8 cellular contexts compared by ENCODE assay signal in the genomic region with DNA sequence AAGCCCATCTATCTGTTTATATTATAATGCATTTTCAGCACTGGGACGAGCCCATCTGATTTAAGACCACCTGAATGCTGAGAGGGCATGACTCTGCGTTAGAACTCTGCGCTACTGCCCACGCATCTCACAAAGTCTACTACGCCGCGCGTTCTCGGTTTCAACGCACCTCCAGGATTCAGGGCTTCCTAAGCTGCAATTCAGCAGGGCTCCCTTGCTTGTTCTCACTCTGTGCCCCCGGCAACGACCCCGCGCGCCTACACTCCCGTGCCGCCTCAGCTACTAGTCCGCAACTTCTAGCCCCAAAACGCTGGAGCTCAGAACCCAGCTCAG. TPM values are rescaled to one million over a fixed set of nuclear protein-coding genes. Genes with fewer than 3 reads are reported as not detected.
DNase-seq lines count a peak whose midpoint lies in the region; ATAC-seq and TF ChIP-seq lines count a peak whose summit lies in the region.

No MANE protein-coding gene starts in this region.

- H3K27me3 ChIP-seq in ascending aorta (no peaks in the 10 kb centered on the region), right lobe of liver (no peaks in the 10 kb centered on the region), transverse colon (peaks cover 7% of the 10 kb centered on the region)

- DNase-seq in ascending aorta (ENCODE audit: low spot score in 2 of 2) (no peak), right lobe of liver (no peak), transverse colon (no peak), GM03348 (ENCODE audit: low spot score) (no peak), midbrain (lab: John Stamatoyannopoulos, UW) (no peak), NCI-H69 (lab: John Stamatoyannopoulos, UW) (no peak)

- H3K9me3 ChIP-seq in ascending aorta (no peaks in the 10 kb centered on the region), right lobe of liver (no peaks in the 10 kb centered on the region), transverse colon (no peaks in the 10 kb centered on the region)

- H3K4me3 ChIP-seq in ascending aorta: peak overlapping the region; percentile 71 to 90
- H3K4me3 ChIP-seq in right lobe of liver: peak overlapping the region; percentile 68 to 88 (median 79)
- peak overlapping the region; percentile 56 to 93 (median 74) for H3K4me3 ChIP-seq in transverse colon

- ATAC-seq in GM19025 (IDR thresholded peaks at IDR 0.05; ENCODE audit: low read depth, unreplicated experiment): peak; percentile 17
- ATAC-seq in HG03175 (IDR thresholded peaks at IDR 0.05; ENCODE audit: unreplicated experiment): peak; percentile 24
- peak in 2 of 4 donors; percentile 26 for ATAC-seq in right lobe of liver

- TF ChIP-seq EP300 in transverse colon (IDR thresholded peaks at IDR 0.05; ENCODE audit: low read depth): no peak

- H3K27ac ChIP-seq in ascending aorta (peak overlapping the region; percentile 18 to 80), right lobe of liver (peak overlapping the region in 2 of 3 donors; percentile 3 to 60), transverse colon (peak overlapping the region; percentile 78 to 88 (median 83))

- WGBS in right lobe of liver (ENCODE audit: insufficient coverage, low coverage, low lambda C conversion rate, missing lambda C conversion rate): 0% methylated on average over 19 of the region's 19 CpGs
- WGBS in transverse colon (ENCODE audit: low coverage in 1 of 2), 2 donors: 0 to 2% methylated on average over 8 to 19 of the region's 19 CpGs

- peaks cover 0 to 2% of the 10 kb centered on the region in 2 donors for H3K4me1 ChIP-seq in ascending aorta
- H3K4me1 ChIP-seq in right lobe of liver: peaks cover 0 to 11% (median 2%) of the 10 kb centered on the region in 4 donors
- peaks cover 5 to 31% (median 15%) of the 10 kb centered on the region in 4 donors for H3K4me1 ChIP-seq in transverse colon

- TF ChIP-seq POLR2A in right lobe of liver (IDR thresholded peaks at IDR 0.05) (no peak), transverse colon (IDR thresholded peaks at IDR 0.05) (no peak)

- intact Hi-C loops in ascending aorta (cut with DNase I): loop anchor here (1.0 to 10.0 kb wide), 3 partner anchors 61 to 956 kb away; a partner anchor contains a TSS
- intact Hi-C loops in right lobe of liver (cut with DNase I): no loop called here
- intact Hi-C loops in transverse colon (cut with DNase I; ENCODE audit: low total_unique reads): no loop called here

- no peak for TF ChIP-seq CTCF in ascending aorta (IDR thresholded peaks at IDR 0.05)
- no peak for TF ChIP-seq CTCF in right lobe of liver (IDR thresholded peaks at IDR 0.05)
- no peak for TF ChIP-seq CTCF in transverse colon (IDR thresholded peaks at IDR 0.05)

- in situ Hi-C loops in transverse colon (cut with MboI; ENCODE audit: low pct_ligation_motif_present in 1 of 4, low pct_unique_long_range_greater_than_20kb in 1 of 4, low sequenced_read_pairs in 3 of 4): no loop called here

- H3K36me3 ChIP-seq in ascending aorta: no peaks in the 10 kb centered on the region
- no peaks in the 10 kb centered on the region for H3K36me3 ChIP-seq in right lobe of liver
- H3K36me3 ChIP-seq in transverse colon: no peaks in the 10 kb centered on the region

RNA-seq across cellular contexts. Expression of a gene that starts 0.3 kb away (rescaled TPM):
- 33.8 TPM for total RNA-seq in ascending aorta
- total RNA-seq in right lobe of liver: 10 to 100 TPM in 5 of 6 experiments, 1 to 10 TPM in 1; 8.7 to 42.3 (median 24.5) TPM
- total RNA-seq in transverse colon: 10 to 100 TPM in 3 of 4 donors, 1 to 10 TPM in 1; 8.6 to 15.0 (median 13.2) TPM

Comparison
In these comparisons a context has a peak if more than half of its experiments do, and no peak if none do; other contexts are left out.
1. H3K27ac ChIP-seq: peak in every context shown above with its lines; median percentile 83 in transverse colon; 49 in ascending aorta; 32 in right lobe of liver.